Comparison of ENCODE assay signal across 20 cellular contexts in the genomic region with DNA sequence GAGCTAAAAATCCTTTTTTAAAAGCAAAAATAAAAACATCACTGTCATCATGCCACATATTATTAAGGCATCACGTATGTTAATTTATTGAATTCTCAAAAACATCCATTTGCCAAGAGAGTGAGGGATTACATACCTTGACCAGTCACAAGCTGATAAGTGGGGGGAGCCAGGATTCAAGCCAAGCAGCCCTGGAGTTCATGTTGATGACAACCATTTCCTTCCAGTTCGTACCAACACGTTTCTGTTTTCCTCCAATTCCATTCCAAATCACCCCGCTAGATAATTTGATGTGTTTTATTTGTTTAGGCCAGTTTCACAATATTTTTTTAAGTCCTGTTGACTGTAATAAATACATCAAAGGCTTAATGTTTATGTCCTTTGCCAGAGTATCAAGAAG. TPM values are rescaled to one million over a fixed set of nuclear protein-coding genes. Genes with fewer than 3 reads are reported as not detected.
DNase-seq lines count a peak whose midpoint lies in the region; ATAC-seq and TF ChIP-seq lines count a peak whose summit lies in the region.
"Had no signal": no experiment of that assay in that cellular context is flagged by ENCODE, and none has a peak within 500 bp of the region (broad histone marks: within the 10 kb centered on the region; RNA-seq: fewer than 3 reads in every experiment).

No MANE protein-coding gene starts in this region.

- H4K91ac ChIP-seq in trophoblast cell (ENCODE audit: low read depth, low read length) = peak overlapping the region; percentile 70

- no peak overlapping the region for H3K23ac ChIP-seq in trophoblast cell (ENCODE audit: low read length)

- H3K4me2 ChIP-seq in BLaER1 treated with 17β-estradiol and CSF1 and Interleukin-3, amounts not matched to agents 10 nM and 100 nM = peak overlapping the region in 7 of 11 experiments; percentile 76 to 92 (median 87); a peak in 14 of 22 replicates
- H3K4me2 ChIP-seq in trophoblast cell (ENCODE audit: low read length) = no peak overlapping the region

- peaks cover 21% of the 10 kb centered on the region for H3K79me1 ChIP-seq in trophoblast cell (ENCODE audit: low read length)

- intact Hi-C loops in sigmoid colon (cut with DNase I) = no loop called here

- no peak for TF ChIP-seq CTCF in RWPE2 (IDR thresholded peaks at IDR 0.05; ENCODE audit: poor library complexity, severe bottlenecking)
- TF ChIP-seq CTCF in sigmoid colon (IDR thresholded peaks at IDR 0.05) = no peak

- no peak overlapping the region for H2BK5ac ChIP-seq in trophoblast cell (ENCODE audit: low read depth, low read length, poor library complexity)

- H3K9me3 ChIP-seq in BLaER1 treated with 17β-estradiol and CSF1 and Interleukin-3, amounts not matched to agents 10 nM and 100 nM (replicated peaks in 1 of 11) = peaks cover 0 to 48% (median 0%) of the 10 kb centered on the region in 11 experiments; a peak in 9 of 22 replicates
- H3K9me3 ChIP-seq in RWPE2 (ENCODE audit: severe bottlenecking) (no peaks in the 10 kb centered on the region), trophoblast cell (ENCODE audit: insufficient read depth, low read depth, low read length) (no peaks in the 10 kb centered on the region), sigmoid colon (no peaks in the 10 kb centered on the region)
- H3K9me3 ChIP-seq: MG63 had no signal

- H3K4ac ChIP-seq in trophoblast cell (ENCODE audit: low read depth, low read length) = no peak overlapping the region

- no peaks in the 10 kb centered on the region for H3K27me3 ChIP-seq in BLaER1 treated with 17β-estradiol and CSF1 and Interleukin-3, amounts not matched to agents 10 nM and 100 nM
- no peaks in the 10 kb centered on the region for H3K27me3 ChIP-seq in RWPE2 (ENCODE audit: insufficient read depth, poor library complexity, severe bottlenecking)
- no peaks in the 10 kb centered on the region for H3K27me3 ChIP-seq in trophoblast cell (ENCODE audit: insufficient read depth, low read length)
- H3K27me3 ChIP-seq in sigmoid colon = no peaks in the 10 kb centered on the region
- H3K27me3 ChIP-seq: MG63 had no signal

- H3K4me3 ChIP-seq in BLaER1 treated with 17β-estradiol and CSF1 and Interleukin-3, amounts not matched to agents 10 nM and 100 nM = no peak overlapping the region; a peak in 1 of 20 replicates
- H3K4me3 ChIP-seq in RWPE2 (ENCODE audit: severe bottlenecking) (no peak overlapping the region), trophoblast cell (ENCODE audit: low read depth, low read length) (no peak overlapping the region), sigmoid colon (no peak overlapping the region)
- H3K4me3 ChIP-seq: MG63 had no signal

- H3K14ac ChIP-seq in trophoblast cell (ENCODE audit: low read length) = no peak overlapping the region

- H2BK120ac ChIP-seq in trophoblast cell (ENCODE audit: insufficient read depth, low read length, poor library complexity) = no peak overlapping the region

- no peak overlapping the region for H2AFZ ChIP-seq in trophoblast cell (ENCODE audit: insufficient read depth, low read length, poor library complexity)

- no peak for DNase-seq in RWPE2 (ENCODE audit: low spot score)
- peak; percentile 53 to 91 for DNase-seq in dermis microvascular lymphatic vessel endothelial cell (ENCODE audit: low read depth in 2 of 2)
- no peak for DNase-seq in trophoblast cell
- no peak for DNase-seq in occipital lobe (lab: John Stamatoyannopoulos, UW)
- no peak for DNase-seq in KBM-7
- no peak for DNase-seq in DMS153 (lab: John Stamatoyannopoulos, UW)
- DNase-seq in sigmoid colon = no peak
- DNase-seq: Calu3; CD4-positive, alpha-beta memory T cell; GOT3; Karpas-422; MG63; NCI-H1048; NCI-H1436; NCI-H1930; NCI-H345; RPMI8226; SIG-M5 had no signal

- peak overlapping the region in 6 of 11 experiments; percentile 76 to 89 (median 87); a peak in 11 of 22 replicates for H3K9ac ChIP-seq in BLaER1 treated with 17β-estradiol and CSF1 and Interleukin-3, amounts not matched to agents 10 nM and 100 nM
- no peak overlapping the region for H3K9ac ChIP-seq in trophoblast cell (ENCODE audit: low read length)

- peaks cover 17 to 79% (median 64%) of the 10 kb centered on the region in 10 experiments for H3K4me1 ChIP-seq in BLaER1 treated with 17β-estradiol and CSF1 and Interleukin-3, amounts not matched to agents 10 nM and 100 nM
- H3K4me1 ChIP-seq in RWPE2 (ENCODE audit: insufficient read depth, poor library complexity, severe bottlenecking) = peaks cover 49% of the 10 kb centered on the region
- peaks cover 25 to 28% of the 10 kb centered on the region in 2 experiments for H3K4me1 ChIP-seq in trophoblast cell (ENCODE audit: control insufficient read depth in 1 of 2, insufficient read depth in 2 of 2, low read length in 2 of 2)
- H3K4me1 ChIP-seq in sigmoid colon = peaks cover 0 to 11% (median 7%) of the 10 kb centered on the region in 4 donors

- H3K79me2 ChIP-seq in trophoblast cell (ENCODE audit: control insufficient read depth, insufficient read depth, low read length, poor library complexity) = peaks cover 6% of the 10 kb centered on the region

- H2AK5ac ChIP-seq in trophoblast cell (ENCODE audit: low read length) = no peak overlapping the region

- peak overlapping the region; percentile 77 for H2BK12ac ChIP-seq in trophoblast cell (ENCODE audit: low read length)

- H3K36me3 ChIP-seq in BLaER1 treated with 17β-estradiol and CSF1 and Interleukin-3, amounts not matched to agents 10 nM and 100 nM = peaks cover 0 to 16% (median 0%) of the 10 kb centered on the region in 11 experiments; a peak in 5 of 22 replicates
- H3K36me3 ChIP-seq in RWPE2 (ENCODE audit: low read depth) = no peaks in the 10 kb centered on the region
- H3K36me3 ChIP-seq in trophoblast cell (ENCODE audit: control insufficient read depth in 1 of 2, insufficient read depth in 2 of 2, low read length in 2 of 2) = peaks cover 2% of the 10 kb centered on the region in 2 experiments
- H3K36me3 ChIP-seq in sigmoid colon = no peaks in the 10 kb centered on the region
- H3K36me3 ChIP-seq: MG63 had no signal

- TF ChIP-seq EP300 in sigmoid colon (IDR thresholded peaks at IDR 0.05) = no peak

- no peak for ATAC-seq in RWPE2 (ENCODE audit: low read depth)

- H4K12ac ChIP-seq in trophoblast cell (ENCODE audit: low read depth, low read length) = no peak overlapping the region

- no CpG with 5 or more reads among the region's 4 CpGs for WGBS in trophoblast cell (ENCODE audit: extremely low coverage, insufficient coverage, insufficient read length)
- 60 to 76% methylated on average over 4 of the region's 4 CpGs for WGBS in sigmoid colon, 2 donors

- TF ChIP-seq POLR2A in sigmoid colon (IDR thresholded peaks at IDR 0.05) = no peak

- peak overlapping the region; percentile 85 to 99 (median 96) for H3K27ac ChIP-seq in BLaER1 treated with 17β-estradiol and CSF1 and Interleukin-3, amounts not matched to agents 10 nM and 100 nM
- peak overlapping the region; percentile 97 for H3K27ac ChIP-seq in RWPE2 (ENCODE audit: poor library complexity, severe bottlenecking)
- peak overlapping the region; percentile 4 for H3K27ac ChIP-seq in trophoblast cell (ENCODE audit: low read depth, low read length)
- no peak overlapping the region for H3K27ac ChIP-seq in sigmoid colon

- no peaks in the 10 kb centered on the region for H4K20me1 ChIP-seq in BLaER1 treated with 17β-estradiol and CSF1 and Interleukin-3, amounts not matched to agents 10 nM and 100 nM

- no peak overlapping the region for H4K8ac ChIP-seq in trophoblast cell (ENCODE audit: low read depth, low read length)

- H3K18ac ChIP-seq in trophoblast cell (ENCODE audit: low read length) = no peak overlapping the region

- in situ Hi-C loops in KBM-7 (cut with MboI; ENCODE audit: low pct_unique_long_range_greater_than_20kb, low sequenced_read_pairs) = no loop called here

RNA-seq across cellular contexts. Expression of a gene that starts 53.0 kb away (rescaled TPM):
- not detected in 2 replicates for total RNA-seq in dermis microvascular lymphatic vessel endothelial cell
- polyA plus RNA-seq in trophoblast cell (2013) = 49.7 and 52.2 TPM in 2 replicates
- total RNA-seq in occipital lobe = 243 TPM
- total RNA-seq in sigmoid colon = 10 to 100 TPM; 16.8 to 23.6 (median 20.4) TPM
- polyA plus RNA-seq in sigmoid colon = 1 to 10 TPM; 1.8 to 6.7 (median 5.0) TPM
- total RNA-seq: HT-29 had no signal
- polyA plus RNA-seq: CD4-positive, alpha-beta memory T cell had no signal

Comparison
In these comparisons a context has a peak if more than half of its experiments do, and no peak if none do; other contexts are left out.
1. H3K27ac ChIP-seq: peak in BLaER1 treated with 17β-estradiol and CSF1 and Interleukin-3, amounts not matched to agents 10 nM and 100 nM (11 of 11), RWPE2 (single experiment) and trophoblast cell (single experiment); none in sigmoid colon (0 of 4).
2. DNase-seq: peak in dermis microvascular lymphatic vessel endothelial cell (2 of 2); none in RWPE2 (single experiment), trophoblast cell (0 of 2), occipital lobe (single experiment), KBM-7 (single experiment), DMS153 (single experiment) and sigmoid colon (single experiment).
3. RNA of a gene that starts 53.0 kb away (total RNA-seq): 243 TPM in occipital lobe (single experiment) and 16.8 to 23.6 TPM in sigmoid colon; not detected in dermis microvascular lymphatic vessel endothelial cell; every median in the first group is over 10 times any median in the second.